Comparison of ENCODE assay signal across 25 cellular contexts in the genomic region with DNA sequence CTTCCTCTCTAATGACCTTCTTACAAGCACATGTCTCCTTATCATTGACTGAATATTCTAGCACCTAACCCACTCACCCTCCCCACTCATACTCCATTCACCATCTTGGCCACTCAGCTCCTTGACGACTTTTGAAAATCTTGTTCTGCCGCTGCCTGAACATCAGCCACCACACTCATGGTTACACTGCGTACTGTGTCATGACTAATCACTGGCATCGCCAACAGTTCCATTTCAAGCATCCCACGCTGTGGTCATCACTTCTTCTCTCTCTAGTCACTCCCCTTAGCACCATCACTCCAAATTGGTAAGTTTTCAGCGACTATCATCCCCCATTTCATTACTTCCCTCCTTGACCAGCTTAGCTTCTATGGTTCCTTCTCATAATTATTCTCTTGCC.
"Had no signal": no experiment of that assay in that cellular context is flagged by ENCODE, and none has a peak within 500 bp of the region (broad histone marks: within the 10 kb centered on the region; RNA-seq: fewer than 3 reads in every experiment).

No MANE protein-coding gene starts in this region.

- ATAC-seq: HepG2 had no signal

- H3K4me1 ChIP-seq: SJSA1 had no signal

- H3K27me3 ChIP-seq: MG63, SJSA1 had no signal

- H3K36me3 ChIP-seq: MG63, SJSA1 had no signal

- H3K9me3 ChIP-seq: MG63, SJSA1 had no signal

- DNase-seq: IMR-90, Karpas-422, KG1, MG63, NCI-H1092, NCI-H1105 treated with DMSO at 0.1 percent for 48 hours, NCI-H1417 treated with DMSO at 0.1 percent for 48 hours, NCI-H146, NCI-H1694 treated with DMSO at 0.1 percent for 48 hours, NCI-H1930, NCI-H2081, NCI-H2107, NCI-H226, NCI-H446, NCI-H510A, NCI-H524 treated with DMSO at 0.1 percent for 48 hours, NCI-H69, NCI-H774, Right ventricle myocardium superior, RPMI8226, SIG-M5 had no signal

- H3K27ac ChIP-seq: SJSA1, SK-N-MC had no signal

- FAIRE-seq: HepG2, RCC 7860 had no signal

- H3K4me3 ChIP-seq: MG63, SJSA1, SK-N-MC had no signal
